In genomic region chr17:57623620-57624019, GRCh38 we compare ENCODE assay signal across 12 cellular contexts.
DNase-seq lines count a peak whose midpoint lies in the region; ATAC-seq and TF ChIP-seq lines count a peak whose summit lies in the region.
"Had no signal": no experiment of that assay in that cellular context is flagged by ENCODE, and none has a peak within 500 bp of the region (broad histone marks: within the 10 kb centered on the region; RNA-seq: fewer than 3 reads in every experiment).

No MANE protein-coding gene starts in this region.

- peaks cover 12% of the 10 kb centered on the region for H3K36me3 ChIP-seq in GM06990 (ENCODE audit: control insufficient read depth, insufficient read depth, low read length)

- no peaks in the 10 kb centered on the region for H3K27me3 ChIP-seq in GM06990 (replicated peaks; ENCODE audit: control insufficient read depth, insufficient read depth, low read length)
- H3K27me3 ChIP-seq: body of pancreas had no signal

- TF ChIP-seq CTCF in GM06990 (IDR thresholded peaks at IDR 0.05; ENCODE audit: insufficient read depth, low read length, poor library complexity, severe bottlenecking) = no peak
- TF ChIP-seq CTCF in GM20000 (IDR thresholded peaks at IDR 0.05; ENCODE audit: extremely low read depth, missing control alignments) = no peak
- TF ChIP-seq CTCF in nephron (IDR thresholded peaks at IDR 0.05; ENCODE audit: unreplicated experiment in 3 of 3) = no peak

- ATAC-seq in activated T-helper 17 cell treated with anti-CD3 and anti-CD28 coated beads, Interleukin-2, amount 50 U/mL, for 72 hours (replicated peaks) = no peak
- ATAC-seq in HG03175 (IDR thresholded peaks at IDR 0.05; ENCODE audit: unreplicated experiment) = no peak
- ATAC-seq: body of pancreas had no signal

- no peaks in the 10 kb centered on the region for H3K9me3 Mint-ChIP-seq in activated T-helper 17 cell treated with anti-CD3 and anti-CD28 coated beads, Interleukin-2, amount 50 U/mL, for 72 hours
- no peaks in the 10 kb centered on the region for H3K9me3 Mint-ChIP-seq in nephron
- H3K9me3 Mint-ChIP-seq: H9 had no signal

- H3K27ac Mint-ChIP-seq in activated T-helper 17 cell treated with anti-CD3 and anti-CD28 coated beads, Interleukin-2, amount 50 U/mL, for 72 hours = peak overlapping the region; percentile 84
- peak overlapping the region; percentile 69 to 79 (median 74) for H3K27ac Mint-ChIP-seq in nephron

- peaks cover 26% of the 10 kb centered on the region for H3K4me1 Mint-ChIP-seq in activated T-helper 17 cell treated with anti-CD3 and anti-CD28 coated beads, Interleukin-2, amount 50 U/mL, for 72 hours
- peaks cover 37% of the 10 kb centered on the region for H3K4me1 Mint-ChIP-seq in nephron

- peak; percentile 44 for DNase-seq in GM06990 (ENCODE audit: extremely low read depth, insufficient read length)
- DNase-seq in GM20000 (ENCODE audit: low spot score) = peak; percentile 28
- DNase-seq in NCI-H2081 (lab: John Stamatoyannopoulos, UW) = no peak
- DNase-seq in stimulated activated naive CD4-positive, alpha-beta T cell (lab: John Stamatoyannopoulos, UW) = no peak
- DNase-seq: activated T-cell treated with anti-CD3 and anti-CD28 coated beads, Interleukin-2, amount 50 U/mL, for 1 hour; body of pancreas; H9; NCI-H1105; NCI-H510A had no signal

- H3K27me3 Mint-ChIP-seq in activated T-helper 17 cell treated with anti-CD3 and anti-CD28 coated beads, Interleukin-2, amount 50 U/mL, for 72 hours = no peaks in the 10 kb centered on the region
- H3K27me3 Mint-ChIP-seq in nephron (ENCODE audit: low read depth) = peaks cover 4% of the 10 kb centered on the region

- peak overlapping the region; percentile 21 for H3K4me3 Mint-ChIP-seq in activated T-helper 17 cell treated with anti-CD3 and anti-CD28 coated beads, Interleukin-2, amount 50 U/mL, for 72 hours
- no peak overlapping the region for H3K4me3 Mint-ChIP-seq in nephron
- H3K4me3 Mint-ChIP-seq: H9 had no signal

- peaks cover 33% of the 10 kb centered on the region for H3K36me3 Mint-ChIP-seq in activated T-helper 17 cell treated with anti-CD3 and anti-CD28 coated beads, Interleukin-2, amount 50 U/mL, for 72 hours (ENCODE audit: low read depth)
- peaks cover 30% of the 10 kb centered on the region for H3K36me3 Mint-ChIP-seq in nephron (ENCODE audit: low read depth)

- no peak overlapping the region for H3K4me3 ChIP-seq in GM06990 (replicated peaks; ENCODE audit: low read depth, low read length)
- H3K4me3 ChIP-seq: body of pancreas had no signal

Comparison
In these comparisons a context has a peak if more than half of its experiments do, and no peak if none do; other contexts are left out.
1. DNase-seq: peak in GM06990 (single experiment) and GM20000 (single experiment); none in NCI-H2081 (0 of 2) and stimulated activated naive CD4-positive, alpha-beta T cell (0 of 6).